Comparison of ENCODE assay signal across 9 cellular contexts in the genomic region with DNA sequence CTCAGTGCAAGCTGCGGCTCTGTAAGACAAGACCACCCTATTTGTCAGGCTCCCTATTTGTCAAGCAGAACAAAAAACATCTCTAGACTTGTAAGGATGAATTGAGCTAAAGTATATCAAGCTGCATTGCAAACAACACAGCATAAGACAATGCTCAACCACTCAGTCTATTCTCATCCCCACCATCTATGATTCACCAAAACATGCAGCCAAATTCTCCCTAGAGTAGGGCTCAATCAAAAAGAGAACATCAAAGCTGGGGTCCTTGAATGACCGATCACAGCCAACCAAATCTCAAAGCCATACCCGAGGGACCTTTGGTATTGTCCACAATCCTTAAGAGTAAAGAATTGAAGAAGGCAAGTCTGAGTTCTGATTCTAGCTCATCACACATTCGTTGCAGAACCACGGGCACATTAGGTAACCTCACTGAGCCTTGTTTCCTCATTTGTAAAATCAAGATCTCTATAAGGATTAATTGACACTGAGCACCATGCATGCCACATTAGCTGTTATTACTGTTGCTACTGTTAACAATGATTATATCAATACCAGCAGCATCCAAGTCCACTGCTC. TPM values are rescaled to one million over a fixed set of nuclear protein-coding genes. Genes with fewer than 3 reads are reported as not detected.
DNase-seq lines count a peak whose midpoint lies in the region; ATAC-seq and TF ChIP-seq lines count a peak whose summit lies in the region.
"Had no signal": no experiment of that assay in that cellular context is flagged by ENCODE, and none has a peak within 500 bp of the region (broad histone marks: within the 10 kb centered on the region; RNA-seq: fewer than 3 reads in every experiment).

No MANE protein-coding gene starts in this region.

- CTCF ChIA-PET in HEK293T (lab: Yijun Ruan, JAX) = interaction anchor here (0.6 to 0.9 kb wide), 2 partner anchors 35 to 83 kb away, joined by 3 read pairs; no protein-coding TSS in a partner anchor

- H3K9me3 ChIP-seq in gastroesophageal sphincter (no peaks in the 10 kb centered on the region), testis (no peaks in the 10 kb centered on the region)

- 84 to 97% methylated on average over 4 of the region's 5 CpGs for WGBS in gastroesophageal sphincter (ENCODE audit: low coverage in 1 of 2), 2 donors
- whole genome bisulfite sequencing in testis, 2 donors = 88 to 92% methylated on average over 5 of the region's 5 CpGs

- H3K27ac ChIP-seq in gastroesophageal sphincter (peak overlapping the region in 3 of 4 donors; percentile 17 to 59 (median 44)), testis (no peak overlapping the region)

- intact Hi-C loops in testis (cut with DNase I; ENCODE audit: low total_unique reads) = no loop called here

- no peak for TF ChIP-seq CTCF in gastroesophageal sphincter (IDR thresholded peaks at IDR 0.05)
- TF ChIP-seq CTCF in testis (IDR thresholded peaks at IDR 0.05) = no peak

- H3K36me3 ChIP-seq in gastroesophageal sphincter (no peaks in the 10 kb centered on the region), testis (ENCODE audit: low read depth, missing control alignments) (no peaks in the 10 kb centered on the region)
- H3K36me3 ChIP-seq: cardiac muscle cell had no signal

- H3K4me1 ChIP-seq in gastroesophageal sphincter (peaks cover 9 to 64% (median 11%) of the 10 kb centered on the region in 3 donors), testis (no peaks in the 10 kb centered on the region)

- DNase-seq in CD1c-positive myeloid dendritic cell (ENCODE audit: extremely low spot score) = peak; percentile 58
- DNase-seq in activated CD8-positive, alpha-beta memory T cell treated with anti-CD3 and anti-CD28 coated beads for 24 hours = no peak
- no peak for DNase-seq in testis
- no peak for DNase-seq in HEK293T (ENCODE audit: extremely low spot score)
- DNase-seq in DMS114 treated with DMSO at 0.1 percent for 48 hours (lab: John Stamatoyannopoulos, UW; ENCODE audit: unreplicated experiment) = no peak

- POLR2A ChIA-PET in HEK293T (lab: Yijun Ruan, JAX) = interaction anchor here (0.9 kb wide), 1 partner anchor 12 kb away, joined by 3 read pairs; no protein-coding TSS in a partner anchor

- H3K27me3 ChIP-seq in gastroesophageal sphincter (no peaks in the 10 kb centered on the region), testis (no peaks in the 10 kb centered on the region)
- H3K27me3 ChIP-seq: cardiac muscle cell had no signal

- ATAC-seq in GM21360 (IDR thresholded peaks at IDR 0.05; ENCODE audit: unreplicated experiment) (peak; percentile 3), HG03571 (IDR thresholded peaks at IDR 0.05; ENCODE audit: unreplicated experiment) (peak; percentile 14), gastroesophageal sphincter (no peak)

- TF ChIP-seq POLR2A in gastroesophageal sphincter (IDR thresholded peaks at IDR 0.05) (no peak), testis (IDR thresholded peaks at IDR 0.05) (no peak)

- no peak for TF ChIP-seq EP300 in gastroesophageal sphincter (IDR thresholded peaks at IDR 0.05)

- no peak overlapping the region for H3K4me3 ChIP-seq in gastroesophageal sphincter
- no peak overlapping the region for H3K4me3 ChIP-seq in testis
- H3K4me3 ChIP-seq: cardiac muscle cell had no signal

TF ChIP-seq in HEK293T, 16 proteins besides CTCF, POLR2A, EP300 and RAD21:
- no peak for TF ChIP-seq ELF4 (IDR thresholded peaks at IDR 0.05)
- no peak for TF ChIP-seq SUZ12 (IDR thresholded peaks at IDR 0.05)
- no peak for TF ChIP-seq NFRKB (IDR thresholded peaks at IDR 0.05)
- TF ChIP-seq FOXK2 (IDR thresholded peaks at IDR 0.05) = no peak
- TF ChIP-seq FOXA1 (IDR thresholded peaks at IDR 0.05) = no peak
- no peak for TF ChIP-seq L3MBTL2 (conservative IDR thresholded peaks at IDR 0.05)
- no peak for TF ChIP-seq HDGF (IDR thresholded peaks at IDR 0.05; ENCODE audit: borderline replicate concordance)
- TF ChIP-seq ZNF384 (IDR thresholded peaks at IDR 0.05) = no peak
- TF ChIP-seq ARNT (IDR thresholded peaks at IDR 0.05) = no peak
- TF ChIP-seq CTBP1 (IDR thresholded peaks at IDR 0.05; ENCODE audit: borderline replicate concordance) = no peak
- no peak for TF ChIP-seq FOXM1 (IDR thresholded peaks at IDR 0.05; ENCODE audit: borderline replicate concordance)
- TF ChIP-seq LEF1 (IDR thresholded peaks at IDR 0.05; ENCODE audit: borderline replicate concordance) = no peak
- TF ChIP-seq SP1 (IDR thresholded peaks at IDR 0.05) = no peak
- TF ChIP-seq, protein P1, sequence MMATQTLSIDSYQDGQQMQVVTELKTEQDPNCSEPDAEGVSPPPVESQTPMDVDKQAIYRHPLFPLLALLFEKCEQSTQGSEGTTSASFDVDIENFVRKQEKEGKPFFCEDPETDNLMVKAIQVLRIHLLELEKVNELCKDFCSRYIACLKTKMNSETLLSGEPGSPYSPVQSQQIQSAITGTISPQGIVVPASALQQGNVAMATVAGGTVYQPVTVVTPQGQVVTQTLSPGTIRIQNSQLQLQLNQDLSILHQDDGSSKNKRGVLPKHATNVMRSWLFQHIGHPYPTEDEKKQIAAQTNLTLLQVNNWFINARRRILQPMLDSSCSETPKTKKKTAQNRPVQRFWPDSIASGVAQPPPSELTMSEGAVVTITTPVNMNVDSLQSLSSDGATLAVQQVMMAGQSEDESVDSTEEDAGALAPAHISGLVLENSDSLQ (IDR thresholded peaks at IDR 0.05) = no peak
- TF ChIP-seq BHLHE40 (IDR thresholded peaks at IDR 0.05; ENCODE audit: borderline replicate concordance) = no peak
- TF ChIP-seq TARDBP (IDR thresholded peaks at IDR 0.05) = no peak
TF ChIP-seq in HEK293T: peak in this region for 0.

RNA-seq across cellular contexts. Expression of a gene that starts 31.2 kb away (rescaled TPM):
- total RNA-seq in gastroesophageal sphincter (100 to 1,000 TPM in 1 of 4 donors, 10 to 100 TPM in 3; 30.6 to 110 (median 68.2) TPM), testis (10 to 100 TPM; 20.8 to 25.7 TPM)
- 22.2 TPM for polyA plus RNA-seq in testis (ENCODE audit: insufficient read depth, low read depth, low replicate concordance)

Comparison
In these comparisons a context has a peak if more than half of its experiments do, and no peak if none do; other contexts are left out.
1. H3K27ac ChIP-seq: peak in gastroesophageal sphincter (3 of 4); none in testis (0 of 2).